In genomic region chr1:14631421-14631820, GRCh38 we compare ENCODE assay signal across 24 cellular contexts. TPM values are rescaled to one million over a fixed set of nuclear protein-coding genes. Genes with fewer than 3 reads are reported as not detected.
DNase-seq lines count a peak whose midpoint lies in the region; ATAC-seq and TF ChIP-seq lines count a peak whose summit lies in the region.
"Had no signal": no experiment of that assay in that cellular context is flagged by ENCODE, and none has a peak within 500 bp of the region (broad histone marks: within the 10 kb centered on the region; RNA-seq: fewer than 3 reads in every experiment).

No MANE protein-coding gene starts in this region.

- ATAC-seq in WTC11, result no peak
- ATAC-seq in HG02623 (IDR thresholded peaks at IDR 0.05; ENCODE audit: unreplicated experiment), result no peak
- ATAC-seq in HG03354 (IDR thresholded peaks at IDR 0.05; ENCODE audit: poor library complexity, severe bottlenecking, unreplicated experiment), result no peak
- ATAC-seq: A549, GM12878 had no signal

- no peaks in the 10 kb centered on the region; the same call in 1 of the 2 replicates for H3K27me3 Mint-ChIP-seq in WTC11 (ENCODE audit: low read depth)
- H3K27me3 Mint-ChIP-seq in nephron progenitor cell (ENCODE audit: low read depth, poor library complexity), result peaks cover 5% of the 10 kb centered on the region
- H3K27me3 Mint-ChIP-seq: CD8-positive, alpha-beta memory T cell had no signal

- H3K27ac Mint-ChIP-seq in WTC11 (no peak overlapping the region), nephron progenitor cell (peak overlapping the region; percentile 69)
- H3K27ac Mint-ChIP-seq: CD14-positive monocyte; CD4-positive, alpha-beta T cell; CD8-positive, alpha-beta memory T cell had no signal

- POLR2A ChIA-PET in HEK293 (lab: Yijun Ruan, JAX) (no interaction called here), WTC11 (lab: Charles Lee) (no interaction called here)

- intact Hi-C loops in posterior vena cava (cut with DNase I), result no loop called here

- H3K4me3 Mint-ChIP-seq in WTC11 (no peak overlapping the region), nephron progenitor cell (no peak overlapping the region)
- H3K4me3 Mint-ChIP-seq: CD14-positive monocyte; CD4-positive, alpha-beta T cell; CD8-positive, alpha-beta memory T cell had no signal

- DNase-seq in WTC11 (ENCODE audit: low spot score), result no peak
- DNase-seq in nephron progenitor cell, result no peak
- DNase-seq in posterior vena cava (ENCODE audit: low spot score), result peak; percentile 65
- DNase-seq in germinal center (ENCODE audit: low spot score), result no peak
- DNase-seq: 8988T; ACHN; AML-193; BE2C; CD4-positive, alpha-beta T cell; CD8-positive, alpha-beta memory T cell; DMS 273 treated with DMSO at 0.1 percent for 48 hours; DMS79; EL; GDM1; GM23248; H7; HCEC 1CT had no signal

- H3K4me1 ChIP-seq in HEK293 (ENCODE audit: control insufficient read depth, insufficient read depth, low read length), result no peaks in the 10 kb centered on the region
- H3K4me1 ChIP-seq: A549, BE2C had no signal

- TF ChIP-seq CTCF in HEK293 (tag by site-specific recombination; IDR thresholded peaks at IDR 0.05), result no peak
- no peak for TF ChIP-seq CTCF in WTC11 (IDR thresholded peaks at IDR 0.05)
- no peak for TF ChIP-seq CTCF in nephron progenitor cell (IDR thresholded peaks at IDR 0.05)

- H3K4me1 Mint-ChIP-seq in WTC11 (peaks cover 22% of the 10 kb centered on the region), nephron progenitor cell (peaks cover 50% of the 10 kb centered on the region)
- H3K4me1 Mint-ChIP-seq: CD14-positive monocyte; CD8-positive, alpha-beta memory T cell had no signal

- CTCF ChIA-PET in HEK293 (lab: Yijun Ruan, JAX), result interaction anchor here (0.6 to 1.5 kb wide), 2 partner anchors 416 to 517 kb away, joined by 3 to 5 read pairs; no protein-coding TSS in a partner anchor
- CTCF ChIA-PET in WTC11 (lab: Charles Lee), result no interaction called here

- H3K9me3 ChIP-seq in HEK293 (ENCODE audit: control insufficient read depth, insufficient read depth, low read depth, low read length), result no peaks in the 10 kb centered on the region
- H3K9me3 ChIP-seq: A549; BE2C; BLaER1 treated with 17β-estradiol and CSF1 and Interleukin-3, amounts not matched to agents 10 nM and 100 nM had no signal

- no peaks in the 10 kb centered on the region for H3K36me3 ChIP-seq in HEK293 (ENCODE audit: control insufficient read depth in 2 of 2, insufficient read depth in 1 of 2, low read length in 2 of 2)
- H3K36me3 ChIP-seq: BE2C; BLaER1 treated with 17β-estradiol and CSF1 and Interleukin-3, amounts not matched to agents 10 nM and 100 nM had no signal

- H3K27ac ChIP-seq in HEK293 (ENCODE audit: extremely low read depth, low read depth, low read length), result no peak overlapping the region
- H3K27ac ChIP-seq: A549; BLaER1 treated with 17β-estradiol and CSF1 and Interleukin-3, amounts not matched to agents 10 nM and 100 nM; GM23248 had no signal

- H3K9me3 Mint-ChIP-seq in WTC11, result no peaks in the 10 kb centered on the region
- H3K9me3 Mint-ChIP-seq in nephron progenitor cell, result no peaks in the 10 kb centered on the region
- H3K9me3 Mint-ChIP-seq: CD4-positive, alpha-beta T cell; CD8-positive, alpha-beta memory T cell had no signal

- H3K4me3 ChIP-seq in HEK293 (ENCODE audit: low read depth, low read length), result no peak overlapping the region
- H3K4me3 ChIP-seq: A549; BLaER1 treated with 17β-estradiol and CSF1 and Interleukin-3, amounts not matched to agents 10 nM and 100 nM; GM12878; GM23248 had no signal

- H3K36me3 Mint-ChIP-seq in WTC11 (no peaks in the 10 kb centered on the region), nephron progenitor cell (ENCODE audit: low read depth) (peaks cover 11% of the 10 kb centered on the region)
- H3K36me3 Mint-ChIP-seq: CD14-positive monocyte; CD8-positive, alpha-beta memory T cell had no signal

TF ChIP-seq in HEK293, 187 proteins besides CTCF, POLR2A, EP300 and RAD21:
- no peak for TF ChIP-seq ZNF416 (tag by site-specific recombination; IDR thresholded peaks at IDR 0.05)
- TF ChIP-seq, protein P1, sequence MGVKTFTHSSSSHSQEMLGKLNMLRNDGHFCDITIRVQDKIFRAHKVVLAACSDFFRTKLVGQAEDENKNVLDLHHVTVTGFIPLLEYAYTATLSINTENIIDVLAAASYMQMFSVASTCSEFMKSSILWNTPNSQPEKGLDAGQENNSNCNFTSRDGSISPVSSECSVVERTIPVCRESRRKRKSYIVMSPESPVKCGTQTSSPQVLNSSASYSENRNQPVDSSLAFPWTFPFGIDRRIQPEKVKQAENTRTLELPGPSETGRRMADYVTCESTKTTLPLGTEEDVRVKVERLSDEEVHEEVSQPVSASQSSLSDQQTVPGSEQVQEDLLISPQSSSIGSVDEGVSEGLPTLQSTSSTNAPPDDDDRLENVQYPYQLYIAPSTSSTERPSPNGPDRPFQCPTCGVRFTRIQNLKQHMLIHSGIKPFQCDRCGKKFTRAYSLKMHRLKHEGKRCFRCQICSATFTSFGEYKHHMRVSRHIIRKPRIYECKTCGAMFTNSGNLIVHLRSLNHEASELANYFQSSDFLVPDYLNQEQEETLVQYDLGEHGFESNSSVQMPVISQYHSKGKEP (tag by site-specific recombination; IDR thresholded peaks at IDR 0.05), result 0 out of 2 replicates have a peak, but pooled peaks have one; percentile 17

TF ChIP-seq in WTC11, 78 proteins besides CTCF, POLR2A, EP300 and RAD21:
- 0 out of 2 replicates have a peak, but pooled peaks have one; percentile 21 for TF ChIP-seq FOXP1 (CRISPR knock-in tag; IDR thresholded peaks at IDR 0.05; ENCODE audit: borderline replicate concordance)
- TF ChIP-seq SMAD4 (CRISPR knock-in tag; IDR thresholded peaks at IDR 0.05), result no peak

RNA-seq across cellular contexts. Expression of gene KAZN, which starts 32.9 kb away (rescaled TPM):
- total RNA-seq in WTC11 (2021) (13.7 to 19.9 TPM (median 16.2 TPM) in 3 replicates), posterior vena cava (10 to 100 TPM in 1 of 2 donors, 1 to 10 TPM in 1; 6.2 to 10.8 TPM)
